19 cellular contexts compared by ENCODE assay signal in genomic region chr4:2551118-2551517, GRCh38. TPM values are rescaled to one million over a fixed set of nuclear protein-coding genes. Genes with fewer than 3 reads are reported as not detected.
DNase-seq lines count a peak whose midpoint lies in the region; ATAC-seq and TF ChIP-seq lines count a peak whose summit lies in the region.
"Had no signal": no experiment of that assay in that cellular context is flagged by ENCODE, and none has a peak within 500 bp of the region (broad histone marks: within the 10 kb centered on the region; RNA-seq: fewer than 3 reads in every experiment).

No MANE protein-coding gene starts in this region.

- no peaks in the 10 kb centered on the region for H3K27me3 Mint-ChIP-seq in activated CD4-positive, alpha-beta T cell treated with anti-CD3 and anti-CD28 coated beads, Interleukin-2, amount 10 ng/mL, durations not matched to agents 7 days and 5 days
- no peaks in the 10 kb centered on the region for H3K27me3 Mint-ChIP-seq in stimulated activated naive CD8-positive, alpha-beta T cell treated with anti-CD3 and anti-CD28 coated beads, Interleukin-15, Interleukin-2, amounts not matched to agents 100 ng/mL and 50 ng/mL, for 24 hours
- no peaks in the 10 kb centered on the region for H3K27me3 Mint-ChIP-seq in stimulated activated naive CD8-positive, alpha-beta T cell treated with anti-CD3 and anti-CD28 coated beads, Interleukin-15, amount 100 ng/mL, for 72 hours
- H3K27me3 Mint-ChIP-seq in mesothelial cell of epicardium (ENCODE audit: low read depth) = no peaks in the 10 kb centered on the region
- H3K27me3 Mint-ChIP-seq in MCF 10A (ENCODE audit: insufficient read depth, unreplicated experiment) = no peaks in the 10 kb centered on the region

- CTCF ChIA-PET in activated CD4-positive, alpha-beta T cell treated with anti-CD3 and anti-CD28 coated beads, Interleukin-2, amount 10 ng/mL, durations not matched to agents 7 days and 5 days (lab: Charles Lee) = interaction anchor here (0.7 kb wide), 1 partner anchor 8 kb away, joined by 5 read pairs; no protein-coding TSS in a partner anchor
- CTCF ChIA-PET in MCF 10A (lab: Yijun Ruan, JAX) = interaction anchor here (0.6 kb wide), 1 partner anchor 57 kb away, joined by 3 read pairs; no protein-coding TSS in a partner anchor

- POLR2A ChIA-PET in activated CD4-positive, alpha-beta T cell treated with anti-CD3 and anti-CD28 coated beads, Interleukin-2, amount 10 ng/mL, durations not matched to agents 7 days and 5 days (lab: Charles Lee) = no interaction called here
- POLR2A ChIA-PET in MCF 10A (lab: Yijun Ruan, JAX) = no interaction called here

- peaks cover 4% of the 10 kb centered on the region for H3K36me3 Mint-ChIP-seq in activated CD4-positive, alpha-beta T cell treated with anti-CD3 and anti-CD28 coated beads, Interleukin-2, amount 10 ng/mL, durations not matched to agents 7 days and 5 days (ENCODE audit: low read depth)
- peaks cover 4% of the 10 kb centered on the region for H3K36me3 Mint-ChIP-seq in stimulated activated naive CD8-positive, alpha-beta T cell treated with anti-CD3 and anti-CD28 coated beads, Interleukin-15, Interleukin-2, amounts not matched to agents 100 ng/mL and 50 ng/mL, for 24 hours (ENCODE audit: low read depth)
- H3K36me3 Mint-ChIP-seq in mesothelial cell of epicardium (peaks cover 4% of the 10 kb centered on the region), MCF 10A (ENCODE audit: insufficient read depth, unreplicated experiment) (peaks cover 9% of the 10 kb centered on the region)

- DNase-seq in activated CD4-positive, alpha-beta T cell treated with anti-CD3 and anti-CD28 coated beads, Interleukin-2, amount 10 ng/mL, durations not matched to agents 7 days and 5 days = no peak
- DNase-seq in activated CD4-positive, alpha-beta T cell treated with anti-CD3 and anti-CD28 coated beads for 4 hours = no peak
- no peak for DNase-seq in stimulated activated naive CD8-positive, alpha-beta T cell treated with anti-CD3 and anti-CD28 coated beads, Interleukin-15, amount 100 ng/mL, for 72 hours
- DNase-seq in mesothelial cell of epicardium (ENCODE audit: low spot score in 2 of 2, unreplicated experiment in 2 of 2) = no peak
- DNase-seq in stimulated activated CD4-positive, alpha-beta T cell treated with anti-CD3 and anti-CD28 coated beads, Interleukin-2, amount 100 ng/mL, for 24 hours = no peak
- no peak for DNase-seq in MCF 10A (ENCODE audit: unreplicated experiment)
- DNase-seq: DMS153; NCI-H1048; NCI-H1417; NCI-H1694; NCI-H2029 treated with DMSO at 0.1 percent for 48 hours; NCI-H446 treated with DMSO at 0.1 percent for 48 hours; NCI-H526; NCI-H82; NK-92 treated with Interleukin-12 subunit alpha and Interleukin-12 subunit beta, amount 100 ng/mL, for 24 hours; Right ventricle myocardium superior; RPMI8226 had no signal

- no TSS peak for BruUV-seq in MCF 10A (replicated peaks; lab: Mats Ljungman, UMichigan)

- no peak overlapping the region for H3K4me3 Mint-ChIP-seq in activated CD4-positive, alpha-beta T cell treated with anti-CD3 and anti-CD28 coated beads, Interleukin-2, amount 10 ng/mL, durations not matched to agents 7 days and 5 days
- H3K4me3 Mint-ChIP-seq in stimulated activated naive CD8-positive, alpha-beta T cell treated with anti-CD3 and anti-CD28 coated beads, Interleukin-15, Interleukin-2, amounts not matched to agents 100 ng/mL and 50 ng/mL, for 24 hours = no peak overlapping the region
- H3K4me3 Mint-ChIP-seq in stimulated activated naive CD8-positive, alpha-beta T cell treated with anti-CD3 and anti-CD28 coated beads, Interleukin-15, amount 100 ng/mL, for 72 hours = no peak overlapping the region
- no peak overlapping the region for H3K4me3 Mint-ChIP-seq in mesothelial cell of epicardium
- no peak overlapping the region for H3K4me3 Mint-ChIP-seq in MCF 10A (ENCODE audit: unreplicated experiment)

- no peaks in the 10 kb centered on the region for H3K9me3 Mint-ChIP-seq in activated CD4-positive, alpha-beta T cell treated with anti-CD3 and anti-CD28 coated beads, Interleukin-2, amount 10 ng/mL, durations not matched to agents 7 days and 5 days
- H3K9me3 Mint-ChIP-seq in stimulated activated naive CD8-positive, alpha-beta T cell treated with anti-CD3 and anti-CD28 coated beads, Interleukin-15, Interleukin-2, amounts not matched to agents 100 ng/mL and 50 ng/mL, for 24 hours = no peaks in the 10 kb centered on the region
- no peaks in the 10 kb centered on the region for H3K9me3 Mint-ChIP-seq in stimulated activated naive CD8-positive, alpha-beta T cell treated with anti-CD3 and anti-CD28 coated beads, Interleukin-15, amount 100 ng/mL, for 72 hours
- H3K9me3 Mint-ChIP-seq in mesothelial cell of epicardium = peaks cover 5% of the 10 kb centered on the region
- no peaks in the 10 kb centered on the region for H3K9me3 Mint-ChIP-seq in MCF 10A (ENCODE audit: unreplicated experiment)

- peak overlapping the region; percentile 9 for H3K27ac Mint-ChIP-seq in activated CD4-positive, alpha-beta T cell treated with anti-CD3 and anti-CD28 coated beads, Interleukin-2, amount 10 ng/mL, durations not matched to agents 7 days and 5 days
- H3K27ac Mint-ChIP-seq in stimulated activated naive CD8-positive, alpha-beta T cell treated with anti-CD3 and anti-CD28 coated beads, Interleukin-15, Interleukin-2, amounts not matched to agents 100 ng/mL and 50 ng/mL, for 24 hours = peak overlapping the region; percentile 50
- peak overlapping the region in 1 of 2 donors; percentile 8 for H3K27ac Mint-ChIP-seq in stimulated activated naive CD8-positive, alpha-beta T cell treated with anti-CD3 and anti-CD28 coated beads, Interleukin-15, amount 100 ng/mL, for 72 hours
- H3K27ac Mint-ChIP-seq in mesothelial cell of epicardium (peak overlapping the region; percentile 55), MCF 10A (ENCODE audit: low read depth, unreplicated experiment) (no peak overlapping the region)

- no peak for ATAC-seq in stimulated activated naive CD8-positive, alpha-beta T cell treated with anti-CD3 and anti-CD28 coated beads, Interleukin-15, amount 100 ng/mL, for 72 hours
- ATAC-seq: HCT116 had no signal

- peaks cover 10% of the 10 kb centered on the region for H3K4me1 Mint-ChIP-seq in activated CD4-positive, alpha-beta T cell treated with anti-CD3 and anti-CD28 coated beads, Interleukin-2, amount 10 ng/mL, durations not matched to agents 7 days and 5 days
- peaks cover 43% of the 10 kb centered on the region for H3K4me1 Mint-ChIP-seq in stimulated activated naive CD8-positive, alpha-beta T cell treated with anti-CD3 and anti-CD28 coated beads, Interleukin-15, Interleukin-2, amounts not matched to agents 100 ng/mL and 50 ng/mL, for 24 hours (ENCODE audit: low read depth)
- peaks cover 44% of the 10 kb centered on the region for H3K4me1 Mint-ChIP-seq in stimulated activated naive CD8-positive, alpha-beta T cell treated with anti-CD3 and anti-CD28 coated beads, Interleukin-15, amount 100 ng/mL, for 72 hours
- H3K4me1 Mint-ChIP-seq in mesothelial cell of epicardium (peaks cover 6% of the 10 kb centered on the region), MCF 10A (ENCODE audit: insufficient read depth, unreplicated experiment) (no peaks in the 10 kb centered on the region)

- no peak for TF ChIP-seq CTCF in mesothelial cell of epicardium (IDR thresholded peaks at IDR 0.05; ENCODE audit: unreplicated experiment)
- TF ChIP-seq CTCF in MCF 10A (IDR thresholded peaks at IDR 0.05; ENCODE audit: unreplicated experiment) = no peak

- intact Hi-C loops in MCF 10A (cut with micrococcal nuclease) = no loop called here

RNA-seq across cellular contexts. Expression of gene FAM193A, which starts 14.7 kb away (rescaled TPM):
- total RNA-seq in activated CD4-positive, alpha-beta T cell treated with anti-CD3 and anti-CD28 coated beads, Interleukin-2, amount 10 ng/mL, durations not matched to agents 7 days and 5 days = 10 to 100 TPM; 33.2 to 35.5 TPM
- 44.3 to 48.1 TPM (median 44.5 TPM) in 3 replicates for total RNA-seq in mesothelial cell of epicardium
- 30.7 and 31.3 TPM in 2 replicates for total RNA-seq in MCF 10A (2022)
